ENCODE assay signal across 8 cellular contexts in the genomic region with DNA sequence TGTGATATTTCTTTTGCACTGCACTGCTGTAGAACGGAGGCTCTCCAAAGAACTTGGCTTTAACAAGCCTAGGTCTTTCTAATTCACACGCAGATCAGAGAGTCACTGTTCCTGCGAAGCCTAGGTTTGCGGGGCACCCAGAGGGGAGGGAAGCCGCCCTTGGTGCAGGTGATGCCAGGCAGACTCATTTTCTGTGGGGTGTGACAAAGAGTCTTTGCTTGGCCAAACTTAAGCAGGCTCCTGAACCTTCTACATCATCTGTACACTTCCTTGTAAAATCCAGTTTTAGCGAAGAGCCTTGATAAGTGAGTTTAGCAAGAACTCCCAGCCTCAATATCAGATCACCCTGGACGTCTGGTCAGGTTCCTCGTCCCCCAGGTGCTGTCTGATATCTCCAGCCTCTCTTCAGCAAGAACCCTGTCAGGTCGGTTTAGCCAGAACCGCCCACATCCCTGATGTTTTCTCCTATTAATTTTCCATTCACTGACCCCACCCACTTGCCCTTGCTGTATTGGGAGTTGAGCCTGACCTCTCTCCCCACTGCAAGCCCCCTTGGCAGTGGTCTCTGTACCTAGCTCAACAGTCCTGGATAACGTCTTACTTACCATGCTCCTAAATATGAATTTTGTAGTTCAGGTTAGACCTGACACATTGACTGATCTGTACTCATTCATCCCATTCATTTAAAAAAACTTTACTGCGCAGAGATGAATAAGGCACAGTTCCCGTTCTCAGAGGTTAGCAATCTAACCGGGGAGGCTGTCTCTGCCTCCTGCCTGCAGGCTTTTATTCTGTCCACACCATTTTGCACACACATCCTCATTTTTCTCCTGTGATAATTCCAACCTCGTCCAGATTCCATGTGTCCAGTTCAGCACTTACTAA. TPM values are rescaled to one million over a fixed set of nuclear protein-coding genes. Genes with fewer than 3 reads are reported as not detected.
DNase-seq lines count a peak whose midpoint lies in the region; ATAC-seq and TF ChIP-seq lines count a peak whose summit lies in the region.

No MANE protein-coding gene starts in this region.

- CTCF ChIA-PET in activated CD8-positive, alpha-beta memory T cell treated with anti-CD3 and anti-CD28 coated beads, Interleukin-2, amount 10 ng/mL, durations not matched to agents 7 days and 5 days (lab: Charles Lee): interaction anchor here (0.9 to 1.5 kb wide), 5 partner anchors 21 to 156 kb away, joined by 3 to 5 read pairs (median 4); no protein-coding TSS in a partner anchor

- no peak for ATAC-seq in activated CD8-positive, alpha-beta memory T cell treated with anti-CD3 and anti-CD28 coated beads, Interleukin-2, amount 10 ng/mL, durations not matched to agents 7 days and 5 days
- ATAC-seq in stimulated activated naive B cell treated with anti-CD40 and anti-IgM and Interleukin-4, amounts not matched to agents 10 μg/mL and 1 μg/mL and 100 μg/mL, for 72 hours (replicated peaks): peak in 1 of 2 donors; percentile 17
- ATAC-seq in activated CD4-positive, CD25-positive, alpha-beta regulatory T cell treated with anti-CD3 and anti-CD28 coated beads, Interleukin-2, amount 50 U/mL, for 24 hours: no peak

- TF ChIP-seq CTCF in chondrocyte (IDR thresholded peaks at IDR 0.05): no peak

- no peaks in the 10 kb centered on the region for H3K27me3 Mint-ChIP-seq in activated CD8-positive, alpha-beta memory T cell treated with anti-CD3 and anti-CD28 coated beads, Interleukin-2, amount 10 ng/mL, durations not matched to agents 7 days and 5 days
- no peaks in the 10 kb centered on the region for H3K27me3 Mint-ChIP-seq in chondrocyte (ENCODE audit: low read depth)
- peaks cover 9 to 19% of the 10 kb centered on the region in 2 donors for H3K27me3 Mint-ChIP-seq in stimulated activated naive B cell treated with anti-CD40 and anti-IgM and Interleukin-4, amounts not matched to agents 10 μg/mL and 1 μg/mL and 100 μg/mL, for 72 hours

- H3K36me3 Mint-ChIP-seq in activated CD8-positive, alpha-beta memory T cell treated with anti-CD3 and anti-CD28 coated beads, Interleukin-2, amount 10 ng/mL, durations not matched to agents 7 days and 5 days: no peaks in the 10 kb centered on the region
- H3K36me3 Mint-ChIP-seq in chondrocyte (ENCODE audit: low read depth): no peaks in the 10 kb centered on the region
- no peaks in the 10 kb centered on the region for H3K36me3 Mint-ChIP-seq in stimulated activated naive B cell treated with anti-CD40 and anti-IgM and Interleukin-4, amounts not matched to agents 10 μg/mL and 1 μg/mL and 100 μg/mL, for 72 hours

- H3K9me3 Mint-ChIP-seq in activated CD8-positive, alpha-beta memory T cell treated with anti-CD3 and anti-CD28 coated beads, Interleukin-2, amount 10 ng/mL, durations not matched to agents 7 days and 5 days (ENCODE audit: low read depth): no peaks in the 10 kb centered on the region
- H3K9me3 Mint-ChIP-seq in chondrocyte (ENCODE audit: low read depth): no peaks in the 10 kb centered on the region
- H3K9me3 Mint-ChIP-seq in stimulated activated naive B cell treated with anti-CD40 and anti-IgM and Interleukin-4, amounts not matched to agents 10 μg/mL and 1 μg/mL and 100 μg/mL, for 72 hours: no peaks in the 10 kb centered on the region

- no peak for DNase-seq in activated CD8-positive, alpha-beta memory T cell treated with anti-CD3 and anti-CD28 coated beads, Interleukin-2, amount 10 ng/mL, durations not matched to agents 7 days and 5 days
- no peak for DNase-seq in activated CD8-positive, alpha-beta memory T cell treated with anti-CD3 and anti-CD28 coated beads, Interleukin-2, amount 50 U/mL, for 4 hours
- DNase-seq in NOMO-1 treated with dmso at 0.1 percent for 144 hours (lab: John Stamatoyannopoulos, UW; ENCODE audit: unreplicated experiment): peak; percentile 55
- no peak for DNase-seq in chondrocyte (ENCODE audit: low spot score)
- no peak for DNase-seq in stimulated activated naive B cell treated with anti-CD40 and anti-IgM and Interleukin-4, amounts not matched to agents 10 μg/mL and 1 μg/mL and 100 μg/mL, for 72 hours
- DNase-seq in NCI-H345 (lab: John Stamatoyannopoulos, UW): no peak
- DNase-seq in NCI-H524 treated with DMSO at 0.1 percent for 48 hours (lab: John Stamatoyannopoulos, UW): no peak

- peak overlapping the region; percentile 23 for H3K4me3 Mint-ChIP-seq in activated CD8-positive, alpha-beta memory T cell treated with anti-CD3 and anti-CD28 coated beads, Interleukin-2, amount 10 ng/mL, durations not matched to agents 7 days and 5 days
- H3K4me3 Mint-ChIP-seq in chondrocyte (ENCODE audit: unreplicated experiment): peak overlapping the region; percentile 63
- peak overlapping the region; percentile 72 to 73 for H3K4me3 Mint-ChIP-seq in stimulated activated naive B cell treated with anti-CD40 and anti-IgM and Interleukin-4, amounts not matched to agents 10 μg/mL and 1 μg/mL and 100 μg/mL, for 72 hours

- peaks cover 22% of the 10 kb centered on the region for H3K4me1 Mint-ChIP-seq in activated CD8-positive, alpha-beta memory T cell treated with anti-CD3 and anti-CD28 coated beads, Interleukin-2, amount 10 ng/mL, durations not matched to agents 7 days and 5 days
- peaks cover 22% of the 10 kb centered on the region for H3K4me1 Mint-ChIP-seq in chondrocyte (ENCODE audit: low read depth)
- H3K4me1 Mint-ChIP-seq in stimulated activated naive B cell treated with anti-CD40 and anti-IgM and Interleukin-4, amounts not matched to agents 10 μg/mL and 1 μg/mL and 100 μg/mL, for 72 hours: peaks cover 24 to 40% of the 10 kb centered on the region in 2 donors

- no peak overlapping the region for H3K27ac Mint-ChIP-seq in activated CD8-positive, alpha-beta memory T cell treated with anti-CD3 and anti-CD28 coated beads, Interleukin-2, amount 10 ng/mL, durations not matched to agents 7 days and 5 days
- no peak overlapping the region for H3K27ac Mint-ChIP-seq in chondrocyte (ENCODE audit: unreplicated experiment)
- peak overlapping the region; percentile 81 for H3K27ac Mint-ChIP-seq in stimulated activated naive B cell treated with anti-CD40 and anti-IgM and Interleukin-4, amounts not matched to agents 10 μg/mL and 1 μg/mL and 100 μg/mL, for 72 hours

RNA-seq across cellular contexts. Expression of gene UBAC1, which starts 0.9 kb away (rescaled TPM):
- total RNA-seq in activated CD8-positive, alpha-beta memory T cell treated with anti-CD3 and anti-CD28 coated beads, Interleukin-2, amount 10 ng/mL, durations not matched to agents 7 days and 5 days: 10 to 100 TPM; 32.6 to 36.5 TPM
- 33.2 to 36.0 TPM (median 33.5 TPM) in 3 replicates for total RNA-seq in chondrocyte

RNA-seq across cellular contexts. Expression of gene CAMSAP1, which starts 54.7 kb away (rescaled TPM):
- 10 to 100 TPM; 20.3 to 22.7 TPM for total RNA-seq in activated CD8-positive, alpha-beta memory T cell treated with anti-CD3 and anti-CD28 coated beads, Interleukin-2, amount 10 ng/mL, durations not matched to agents 7 days and 5 days
- total RNA-seq in chondrocyte: 27.1 to 35.5 TPM (median 27.7 TPM) in 3 replicates
